21 cellular contexts compared by ENCODE assay signal in the genomic region with DNA sequence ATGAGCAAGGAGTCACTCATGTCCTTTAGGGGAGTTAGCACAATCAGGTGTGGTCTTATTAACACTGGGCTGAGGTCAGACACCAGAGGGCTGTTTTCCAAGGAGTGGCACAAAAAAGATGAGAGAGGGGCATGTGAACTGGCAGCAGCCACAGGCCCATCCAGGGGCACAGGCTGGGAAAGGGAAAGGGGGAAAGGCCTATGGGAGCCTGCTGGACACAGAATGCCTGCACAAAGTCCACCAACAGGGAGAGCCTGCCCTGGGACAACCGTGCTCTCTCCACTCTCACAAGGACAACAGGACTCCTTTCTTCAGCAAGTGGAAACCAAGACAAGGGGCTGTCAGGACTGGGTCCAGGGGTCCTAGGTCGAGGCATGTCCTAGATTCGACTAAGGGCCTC.
DNase-seq lines count a peak whose midpoint lies in the region; ATAC-seq and TF ChIP-seq lines count a peak whose summit lies in the region.
"Had no signal": no experiment of that assay in that cellular context is flagged by ENCODE, and none has a peak within 500 bp of the region (broad histone marks: within the 10 kb centered on the region; RNA-seq: fewer than 3 reads in every experiment).

No MANE protein-coding gene starts in this region.

- H3K23ac ChIP-seq in trophoblast cell (ENCODE audit: low read length) = no peak overlapping the region

- H4K91ac ChIP-seq in trophoblast cell (ENCODE audit: low read depth, low read length) = no peak overlapping the region

- no peak overlapping the region for H2BK5ac ChIP-seq in trophoblast cell (ENCODE audit: low read depth, low read length, poor library complexity)

- no peaks in the 10 kb centered on the region for H3K79me2 ChIP-seq in trophoblast cell (ENCODE audit: control insufficient read depth, insufficient read depth, low read length, poor library complexity)

- peaks cover 20 to 98% (median 69%) of the 10 kb centered on the region in 9 donors for H3K4me1 ChIP-seq in heart right ventricle
- peaks cover 0 to 63% (median 56%) of the 10 kb centered on the region in 4 donors for H3K4me1 ChIP-seq in sigmoid colon
- H3K4me1 ChIP-seq in thyroid gland = no peaks in the 10 kb centered on the region
- peaks cover 8 to 10% of the 10 kb centered on the region in 2 experiments for H3K4me1 ChIP-seq in trophoblast cell (ENCODE audit: control insufficient read depth in 1 of 2, insufficient read depth in 2 of 2, low read length in 2 of 2)
- H3K4me1 ChIP-seq: SJCRH30 had no signal

- TF ChIP-seq CTCF in VCaP (conservative IDR thresholded peaks at IDR 0.05) (no peak), heart right ventricle (IDR thresholded peaks at IDR 0.05) (no peak), sigmoid colon (IDR thresholded peaks at IDR 0.05) (no peak), thyroid gland (IDR thresholded peaks at IDR 0.05) (no peak)

- no peak overlapping the region for H2BK120ac ChIP-seq in trophoblast cell (ENCODE audit: insufficient read depth, low read length, poor library complexity)

- ATAC-seq in left ventricle myocardium superior (no peak), heart right ventricle (no peak), HG03095 (IDR thresholded peaks at IDR 0.05; ENCODE audit: unreplicated experiment) (no peak)

- no peak overlapping the region for H3K9ac ChIP-seq in trophoblast cell (ENCODE audit: low read length)

- H3K9me3 ChIP-seq in heart right ventricle = no peaks in the 10 kb centered on the region
- H3K9me3 ChIP-seq in sigmoid colon = no peaks in the 10 kb centered on the region
- H3K9me3 ChIP-seq in thyroid gland = no peaks in the 10 kb centered on the region
- no peaks in the 10 kb centered on the region for H3K9me3 ChIP-seq in trophoblast cell (ENCODE audit: insufficient read depth, low read depth, low read length)
- H3K9me3 ChIP-seq: SJCRH30 had no signal

- H3K79me1 ChIP-seq in trophoblast cell (ENCODE audit: low read length) = no peaks in the 10 kb centered on the region

- H3K4ac ChIP-seq in trophoblast cell (ENCODE audit: low read depth, low read length) = no peak overlapping the region

- peaks cover 0 to 3% (median 0%) of the 10 kb centered on the region in 9 donors for H3K36me3 ChIP-seq in heart right ventricle
- peaks cover 0 to 7% (median 0%) of the 10 kb centered on the region in 4 donors for H3K36me3 ChIP-seq in sigmoid colon
- H3K36me3 ChIP-seq in thyroid gland = no peaks in the 10 kb centered on the region
- H3K36me3 ChIP-seq in trophoblast cell (ENCODE audit: control insufficient read depth in 1 of 2, insufficient read depth in 2 of 2, low read length in 2 of 2) = no peaks in the 10 kb centered on the region
- H3K36me3 ChIP-seq: SJCRH30 had no signal

- no peak overlapping the region for H2AFZ ChIP-seq in trophoblast cell (ENCODE audit: insufficient read depth, low read length, poor library complexity)
- H2AFZ ChIP-seq: PC-9 had no signal

- no peak overlapping the region for H3K14ac ChIP-seq in trophoblast cell (ENCODE audit: low read length)

- H2AK5ac ChIP-seq in trophoblast cell (ENCODE audit: low read length) = no peak overlapping the region

- H4K8ac ChIP-seq in trophoblast cell (ENCODE audit: low read depth, low read length) = no peak overlapping the region

- TF ChIP-seq POLR2A in sigmoid colon (IDR thresholded peaks at IDR 0.05) (no peak), thyroid gland (IDR thresholded peaks at IDR 0.05) (no peak)

- no peak overlapping the region for H3K4me2 ChIP-seq in trophoblast cell (ENCODE audit: low read length)
- H3K4me2 ChIP-seq: PC-9 had no signal

- H3K4me3 ChIP-seq in heart right ventricle = no peak overlapping the region
- no peak overlapping the region for H3K4me3 ChIP-seq in sigmoid colon
- no peak overlapping the region for H3K4me3 ChIP-seq in thyroid gland (replicated peaks in 1 of 3)
- H3K4me3 ChIP-seq in trophoblast cell (ENCODE audit: low read depth, low read length) = no peak overlapping the region
- H3K4me3 ChIP-seq: PC-9, SJCRH30 had no signal

- 89 to 93% methylated on average over 3 of the region's 3 CpGs for WGBS in heart right ventricle, 2 donors
- WGBS in sigmoid colon, 2 donors = 85 to 90% methylated on average over 3 of the region's 3 CpGs
- 96 to 97% methylated on average over 3 of the region's 3 CpGs for WGBS in thyroid gland, 2 donors
- WGBS in trophoblast cell (ENCODE audit: extremely low coverage, insufficient coverage, insufficient read length) = no CpG with 5 or more reads among the region's 3 CpGs

- no peak overlapping the region for H2BK12ac ChIP-seq in trophoblast cell (ENCODE audit: low read length)

- intact Hi-C loops in cardiac septum (cut with DNase I) (no loop called here), left ventricle myocardium superior (cut with micrococcal nuclease) (no loop called here), heart right ventricle (cut with DNase I) (loop anchor here in 3 of 10 donors (5.0 kb wide), 2 partner anchors 33 to 48 kb away; no protein-coding TSS in a partner anchor), sigmoid colon (cut with DNase I) (no loop called here), thyroid gland (cut with DNase I) (no loop called here)

- H3K27ac ChIP-seq in VCaP (peak overlapping the region; percentile 83), heart right ventricle (peak overlapping the region in 9 of 10 donors; percentile 18 to 96 (median 69)), sigmoid colon (peak overlapping the region in 3 of 4 donors; percentile 21 to 41 (median 28)), thyroid gland (no peak overlapping the region), trophoblast cell (ENCODE audit: low read depth, low read length) (no peak overlapping the region)
- H3K27ac ChIP-seq: PC-9, SJCRH30 had no signal

- no peak overlapping the region for H3K18ac ChIP-seq in trophoblast cell (ENCODE audit: low read length)

- DNase-seq in cardiac septum (ENCODE audit: low spot score) = peak; percentile 64
- no peak for DNase-seq in left ventricle myocardium superior
- DNase-seq in heart right ventricle = no peak
- peak; percentile 50 for DNase-seq in sigmoid colon
- DNase-seq in thyroid gland = no peak
- no peak for DNase-seq in trophoblast cell
- DNase-seq: AML-193, EL, GF-D8, H7, IMR-90, NCI-H1105, NCI-H146, NCI-H226, NCI-H510A treated with DMSO at 0.1 percent for 48 hours, NCI-H748 treated with DMSO at 0.1 percent for 48 hours, RPMI8226, SJCRH30 had no signal

- no peak for TF ChIP-seq EP300 in sigmoid colon (IDR thresholded peaks at IDR 0.05)

- H4K12ac ChIP-seq in trophoblast cell (ENCODE audit: low read depth, low read length) = no peak overlapping the region

- no peaks in the 10 kb centered on the region for H3K27me3 ChIP-seq in heart right ventricle
- H3K27me3 ChIP-seq in sigmoid colon = no peaks in the 10 kb centered on the region
- no peaks in the 10 kb centered on the region for H3K27me3 ChIP-seq in thyroid gland
- H3K27me3 ChIP-seq in trophoblast cell (ENCODE audit: insufficient read depth, low read length) = no peaks in the 10 kb centered on the region
- H3K27me3 ChIP-seq: SJCRH30 had no signal

Comparison
In these comparisons a context has a peak if more than half of its experiments do, and no peak if none do; other contexts are left out.
1. DNase-seq: peak in cardiac septum (single experiment) and sigmoid colon (single experiment); none in left ventricle myocardium superior (single experiment), heart right ventricle (0 of 2), thyroid gland (0 of 2) and trophoblast cell (0 of 2).
2. H3K27ac ChIP-seq: peak in VCaP (single experiment), heart right ventricle (9 of 10) and sigmoid colon (3 of 4); none in thyroid gland (0 of 3) and trophoblast cell (single experiment).